8 cellular contexts compared by ENCODE assay signal in genomic region chr2:289362-290089, GRCh38. TPM values are rescaled to one million over a fixed set of nuclear protein-coding genes. Genes with fewer than 3 reads are reported as not detected.
A peak's percentile ranks its signal among the peaks of the same experiment; 100 is the strongest.
DNase-seq lines count a peak whose midpoint lies in the region; ATAC-seq and TF ChIP-seq lines count a peak whose summit lies in the region.

No MANE protein-coding gene starts in this region.

- TF ChIP-seq CTCF in retinal pigment epithelial cell (conservative IDR thresholded peaks at IDR 0.05; ENCODE audit: low read depth, low read length) = no peak

- peak; percentile 28 for ATAC-seq in activated CD4-positive, alpha-beta T cell treated with anti-CD3 and anti-CD28 coated beads for 36 hours
- no peak for ATAC-seq in activated T-helper 17 cell treated with anti-CD3 and anti-CD28 coated beads, Interleukin-2, amount 50 U/mL, for 72 hours (replicated peaks)
- ATAC-seq in left ventricle myocardium superior = peak; percentile 67

- H3K27ac Mint-ChIP-seq in activated CD4-positive, alpha-beta T cell treated with anti-CD3 and anti-CD28 coated beads for 36 hours = no peak overlapping the region
- no peak overlapping the region for H3K27ac Mint-ChIP-seq in activated T-helper 17 cell treated with anti-CD3 and anti-CD28 coated beads, Interleukin-2, amount 50 U/mL, for 72 hours

- H3K9me3 Mint-ChIP-seq in activated CD4-positive, alpha-beta T cell treated with anti-CD3 and anti-CD28 coated beads for 36 hours (ENCODE audit: low read depth) = no peaks in the 10 kb centered on the region
- H3K9me3 Mint-ChIP-seq in activated T-helper 17 cell treated with anti-CD3 and anti-CD28 coated beads, Interleukin-2, amount 50 U/mL, for 72 hours = no peaks in the 10 kb centered on the region

- CTCF ChIA-PET in activated CD4-positive, alpha-beta T cell treated with anti-CD3 and anti-CD28 coated beads for 36 hours (lab: Charles Lee) = interaction anchor here (0.8 to 2.3 kb wide), 6 partner anchors 8 to 49 kb away, joined by 3 to 13 read pairs (median 4); no protein-coding TSS in a partner anchor

- no peaks in the 10 kb centered on the region for H3K36me3 Mint-ChIP-seq in activated CD4-positive, alpha-beta T cell treated with anti-CD3 and anti-CD28 coated beads for 36 hours (ENCODE audit: low read depth)
- H3K36me3 Mint-ChIP-seq in activated T-helper 17 cell treated with anti-CD3 and anti-CD28 coated beads, Interleukin-2, amount 50 U/mL, for 72 hours (ENCODE audit: low read depth) = peaks cover 6% of the 10 kb centered on the region

- DNase-seq in activated CD4-positive, alpha-beta T cell treated with anti-CD3 and anti-CD28 coated beads for 36 hours = peak; percentile 24
- no peak for DNase-seq in activated CD4-positive, alpha-beta T cell treated with anti-CD3 and anti-CD28 coated beads, Interleukin-2, amount 50 U/mL, for 4 hours
- DNase-seq in left ventricle myocardium superior (peak; percentile 37), retinal pigment epithelial cell (ENCODE audit: low read depth) (no peak), NAMALWA (ENCODE audit: low spot score) (no peak), activated gamma-delta T cell (lab: John Stamatoyannopoulos, UW) (no peak), putamen (ENCODE audit: low spot score) (no peak)

- peaks cover 5% of the 10 kb centered on the region for H3K4me1 Mint-ChIP-seq in activated CD4-positive, alpha-beta T cell treated with anti-CD3 and anti-CD28 coated beads for 36 hours
- no peaks in the 10 kb centered on the region for H3K4me1 Mint-ChIP-seq in activated T-helper 17 cell treated with anti-CD3 and anti-CD28 coated beads, Interleukin-2, amount 50 U/mL, for 72 hours

- intact Hi-C loops in activated CD4-positive, alpha-beta T cell treated with anti-CD3 and anti-CD28 coated beads for 36 hours (cut with DNase I, micrococcal nuclease) = loop anchor here in 1 of 2 experiments (1.0 kb wide), 1 partner anchor 43 kb away; no protein-coding TSS in a partner anchor
- intact Hi-C loops in left ventricle myocardium superior (cut with micrococcal nuclease) = no loop called here

- H3K4me3 Mint-ChIP-seq in activated CD4-positive, alpha-beta T cell treated with anti-CD3 and anti-CD28 coated beads for 36 hours = peak overlapping the region; percentile 50
- peak overlapping the region; percentile 51 for H3K4me3 Mint-ChIP-seq in activated T-helper 17 cell treated with anti-CD3 and anti-CD28 coated beads, Interleukin-2, amount 50 U/mL, for 72 hours

- POLR2A ChIA-PET in activated CD4-positive, alpha-beta T cell treated with anti-CD3 and anti-CD28 coated beads for 36 hours (lab: Charles Lee) = no interaction called here

- H3K4me3 ChIP-seq in retinal pigment epithelial cell (ENCODE audit: low read length) = peak overlapping the region; percentile 37

- H3K27me3 Mint-ChIP-seq in activated CD4-positive, alpha-beta T cell treated with anti-CD3 and anti-CD28 coated beads for 36 hours = peaks cover 38% of the 10 kb centered on the region
- H3K27me3 Mint-ChIP-seq in activated T-helper 17 cell treated with anti-CD3 and anti-CD28 coated beads, Interleukin-2, amount 50 U/mL, for 72 hours = peaks cover 27% of the 10 kb centered on the region

RNA-seq across cellular contexts. Expression of gene ALKAL2, which starts 1.6 kb away (rescaled TPM):
- total RNA-seq in activated CD4-positive, alpha-beta T cell treated with anti-CD3 and anti-CD28 coated beads for 36 hours = not detected
- total RNA-seq in activated T-helper 17 cell treated with anti-CD3 and anti-CD28 coated beads, Interleukin-2, amount 50 U/mL, for 72 hours = not detected
- total RNA-seq in left ventricle myocardium superior = 1.3 TPM

RNA-seq across cellular contexts. Expression of gene ACP1, which starts 24.8 kb away (rescaled TPM):
- 100 to 1,000 TPM; 136 to 139 TPM for total RNA-seq in activated CD4-positive, alpha-beta T cell treated with anti-CD3 and anti-CD28 coated beads for 36 hours
- 100 to 1,000 TPM; 116 to 156 TPM for total RNA-seq in activated T-helper 17 cell treated with anti-CD3 and anti-CD28 coated beads, Interleukin-2, amount 50 U/mL, for 72 hours
- total RNA-seq in left ventricle myocardium superior = 72.9 TPM

RNA-seq across cellular contexts. Expression of gene SH3YL1, which starts 25.7 kb away (rescaled TPM):
- 10 to 100 TPM; 17.7 to 18.1 TPM for total RNA-seq in activated CD4-positive, alpha-beta T cell treated with anti-CD3 and anti-CD28 coated beads for 36 hours
- total RNA-seq in activated T-helper 17 cell treated with anti-CD3 and anti-CD28 coated beads, Interleukin-2, amount 50 U/mL, for 72 hours = 10 to 100 TPM; 16.2 to 40.0 TPM
- 13.4 TPM for total RNA-seq in left ventricle myocardium superior

Comparison
In these comparisons a context has a peak if more than half of its experiments do, and no peak if none do; other contexts are left out.
1. DNase-seq: peak in activated CD4-positive, alpha-beta T cell treated with anti-CD3 and anti-CD28 coated beads for 36 hours (single experiment) and left ventricle myocardium superior (single experiment); none in activated CD4-positive, alpha-beta T cell treated with anti-CD3 and anti-CD28 coated beads, Interleukin-2, amount 50 U/mL, for 4 hours (0 of 2), retinal pigment epithelial cell (single experiment), NAMALWA (single experiment), activated gamma-delta T cell (single experiment) and putamen (single experiment).